In genomic region chr1:196654271-196654670, GRCh38 we compare ENCODE assay signal across 2 cellular contexts.
TF ChIP-seq lines count a peak whose summit lies in the region.

No MANE protein-coding gene starts in this region.

TF ChIP-seq in liver, 16 proteins besides CTCF, POLR2A, EP300 and RAD21:
- TF ChIP-seq HNF4A (conservative IDR thresholded peaks at IDR 0.05) (peak; percentile 43 to 55), TAF1 (conservative IDR thresholded peaks at IDR 0.05) (no peak), RXRA (IDR thresholded peaks at IDR 0.05) (peak; percentile 72 to 73)

TF ChIP-seq in HepG2, 621 proteins besides CTCF, POLR2A, EP300 and RAD21:
- no peak for TF ChIP-seq SP5 (CRISPR knock-in tag; IDR thresholded peaks at IDR 0.05; ENCODE audit: borderline replicate concordance, low read depth)
- no peak for TF ChIP-seq DZIP1 (CRISPR knock-in tag; IDR thresholded peaks at IDR 0.05)
- no peak for TF ChIP-seq DDIT3 (CRISPR knock-in tag; IDR thresholded peaks at IDR 0.05)
- TF ChIP-seq NFYB (CRISPR knock-in tag; IDR thresholded peaks at IDR 0.05): no peak
- no peak for TF ChIP-seq MYNN (CRISPR knock-in tag; IDR thresholded peaks at IDR 0.05; ENCODE audit: low read depth)
- TF ChIP-seq TSC22D2 (CRISPR knock-in tag; IDR thresholded peaks at IDR 0.05; ENCODE audit: borderline replicate concordance): no peak
- TF ChIP-seq ZNF124 (CRISPR knock-in tag; IDR thresholded peaks at IDR 0.05): no peak
- TF ChIP-seq NAIF1 (CRISPR knock-in tag; IDR thresholded peaks at IDR 0.05; ENCODE audit: borderline replicate concordance): no peak
- TF ChIP-seq E2F1 (CRISPR knock-in tag; IDR thresholded peaks at IDR 0.05): no peak
- TF ChIP-seq DNMT1 (CRISPR knock-in tag; IDR thresholded peaks at IDR 0.05): no peak
- TF ChIP-seq ZC3H13 (CRISPR knock-in tag; IDR thresholded peaks at IDR 0.05): no peak
- no peak for TF ChIP-seq RFX1 (IDR thresholded peaks at IDR 0.05)
- TF ChIP-seq AHDC1 (CRISPR knock-in tag; IDR thresholded peaks at IDR 0.05; ENCODE audit: borderline replicate concordance): no peak
- no peak for TF ChIP-seq NONO (IDR thresholded peaks at IDR 0.05)
- no peak for TF ChIP-seq NONO (CRISPR knock-in tag; conservative IDR thresholded peaks at IDR 0.05)
- no peak for TF ChIP-seq REXO4 (CRISPR knock-in tag; IDR thresholded peaks at IDR 0.05; ENCODE audit: borderline replicate concordance)
- no peak for TF ChIP-seq MEIS2 (CRISPR knock-in tag; IDR thresholded peaks at IDR 0.05)
TF ChIP-seq in HepG2: peak in this region for 0.
